In the genomic region with DNA sequence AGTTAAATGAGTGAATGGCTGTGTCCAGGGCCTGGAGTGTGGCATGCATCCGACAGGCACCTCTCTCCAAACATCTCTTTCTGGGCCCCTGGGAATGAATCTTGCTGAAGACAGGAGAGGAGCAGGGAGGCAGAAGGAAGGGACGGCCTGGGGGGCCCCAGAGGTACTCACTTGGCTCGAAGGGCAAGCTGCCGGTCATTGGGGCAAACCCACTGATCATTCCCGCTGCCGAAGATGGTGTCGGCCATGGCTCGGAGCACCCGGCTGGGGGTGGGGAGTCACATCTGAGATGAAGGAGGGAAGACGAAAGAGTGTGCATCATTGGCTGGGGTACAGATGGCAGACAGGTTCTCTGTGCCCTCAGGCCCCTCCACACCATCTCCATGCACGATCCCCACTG, we compare ENCODE assay signal across 22 cellular contexts.
"Had no signal": no experiment of that assay in that cellular context is flagged by ENCODE, and none has a peak within 500 bp of the region (broad histone marks: within the 10 kb centered on the region; RNA-seq: fewer than 3 reads in every experiment).

No MANE protein-coding gene starts in this region.

- H3K27me3 ChIP-seq: esophagus squamous epithelium, right lobe of liver, suprapubic skin, thyroid gland, upper lobe of left lung, vagina had no signal

- H3K79me2 ChIP-seq: parathyroid adenoma had no signal

- H3K9me3 Mint-ChIP-seq: dendritic cell treated with granulocyte-macrophage colony-stimulating factor and Interleukin-4, amounts not matched to agents 40 ng/mL and 50 ng/mL, for 4 days; effector memory CD8-positive, alpha-beta T cell; nephron progenitor cell had no signal

- H3K4me1 ChIP-seq: gastroesophageal sphincter, parathyroid adenoma, prostate gland, right lobe of liver, thyroid gland had no signal

- ATAC-seq: effector memory CD8-positive, alpha-beta T cell; gastroesophageal sphincter; left cardiac atrium; naive thymus-derived CD4-positive, alpha-beta T cell; right lobe of liver had no signal

- H3K4me3 ChIP-seq: esophagus squamous epithelium, gastroesophageal sphincter, left ventricle myocardium inferior, prostate gland, right lobe of liver, skin epidermis, suprapubic skin, thyroid gland, upper lobe of left lung, vagina had no signal

- H3K27ac ChIP-seq: esophagus squamous epithelium, gastroesophageal sphincter, left ventricle myocardium inferior, parathyroid adenoma, prostate gland, right lobe of liver, skin epidermis, suprapubic skin, thyroid gland, upper lobe of left lung, vagina had no signal

- H3K4me3 Mint-ChIP-seq: dendritic cell treated with granulocyte-macrophage colony-stimulating factor and Interleukin-4, amounts not matched to agents 40 ng/mL and 50 ng/mL, for 4 days; effector memory CD8-positive, alpha-beta T cell; naive thymus-derived CD4-positive, alpha-beta T cell; nephron progenitor cell had no signal

- H3K9ac ChIP-seq: parathyroid adenoma had no signal

- DNase-seq: effector memory CD8-positive, alpha-beta T cell; esophagus squamous epithelium; foreskin fibroblast; glutamatergic neuron; left cardiac atrium; left ventricle myocardium inferior; mesendoderm; naive thymus-derived CD4-positive, alpha-beta T cell; nephron progenitor cell; nucleus accumbens; stimulated activated CD4-positive, alpha-beta T cell treated with anti-CD3 and anti-CD28 coated beads, Interleukin-12 subunit alpha, Interleukin-12 subunit beta, amount 100 ng/mL, for 4 hours; stimulated activated naive CD4-positive, alpha-beta T cell treated with Interleukin-2 at 50 U/mL for 16 hours; thyroid gland; upper lobe of left lung had no signal

- H2AFZ ChIP-seq: parathyroid adenoma had no signal

- H3K27ac Mint-ChIP-seq: dendritic cell treated with granulocyte-macrophage colony-stimulating factor and Interleukin-4, amounts not matched to agents 40 ng/mL and 50 ng/mL, for 4 days; effector memory CD8-positive, alpha-beta T cell; nephron progenitor cell had no signal

- H3K36me3 ChIP-seq: prostate gland, suprapubic skin, vagina had no signal

- H3K9me3 ChIP-seq: esophagus squamous epithelium, gastroesophageal sphincter, left ventricle myocardium inferior, prostate gland, right lobe of liver, suprapubic skin, thyroid gland, upper lobe of left lung, vagina had no signal

- H3K27me3 Mint-ChIP-seq: effector memory CD8-positive, alpha-beta T cell had no signal
